In genomic region chr10:132554053-132554990, GRCh38 we compare ENCODE assay signal across 1 cellular context.
TF ChIP-seq lines count a peak whose summit lies in the region.

No MANE protein-coding gene starts in this region.

TF ChIP-seq in HEK293, 187 proteins besides CTCF, POLR2A, EP300 and RAD21:
- 0 out of 2 replicates have a peak, but pooled peaks have one; percentile 20 for TF ChIP-seq ZNF785 (tag by site-specific recombination; IDR thresholded peaks at IDR 0.05)
- 0 out of 2 replicates have a peak, but pooled peaks have one; percentile 28 for TF ChIP-seq GLI4 (tag by site-specific recombination; IDR thresholded peaks at IDR 0.05)
- TF ChIP-seq ZNF670 (tag by site-specific recombination; IDR thresholded peaks at IDR 0.05; ENCODE audit: low read depth): no peak
- TF ChIP-seq ZNF18 (tag by site-specific recombination; IDR thresholded peaks at IDR 0.05): peak; percentile 71
- peak; percentile 100 for TF ChIP-seq HIC1 (tag by site-specific recombination; IDR thresholded peaks at IDR 0.05)
- TF ChIP-seq ZNF426 (tag by site-specific recombination; IDR thresholded peaks at IDR 0.05): no peak
- no peak for TF ChIP-seq MEIS1 (CRISPR knock-in tag; IDR thresholded peaks at IDR 0.05; ENCODE audit: borderline replicate concordance)
- peak; percentile 98 for TF ChIP-seq ZFHX2 (tag by site-specific recombination; conservative IDR thresholded peaks at IDR 0.05)
- peak; percentile 98 for TF ChIP-seq EGR2 (tag by site-specific recombination; IDR thresholded peaks at IDR 0.05; ENCODE audit: low read depth)
TF ChIP-seq in HEK293: peak in this region for 6.
